22 cellular contexts compared by ENCODE assay signal in genomic region chr9:133844431-133844830, GRCh38.
A peak's percentile ranks its signal among the peaks of the same experiment; 100 is the strongest.
DNase-seq lines count a peak whose midpoint lies in the region; ATAC-seq, FAIRE-seq and TF ChIP-seq lines count a peak whose summit lies in the region.
"Had no signal": no experiment of that assay in that cellular context is flagged by ENCODE, and none has a peak within 500 bp of the region (broad histone marks: within the 10 kb centered on the region; RNA-seq: fewer than 3 reads in every experiment).

No MANE protein-coding gene starts in this region.

- no peak overlapping the region for H3K4me2 ChIP-seq in osteoblast (ENCODE audit: insufficient read depth, low read length)

- DNase-seq in left ventricle myocardium inferior, result no peak
- no peak for DNase-seq in left cardiac atrium
- no peak for DNase-seq in kidney
- DNase-seq in osteoblast (ENCODE audit: insufficient read length, low spot score, missing footprints), result no peak
- no peak for DNase-seq in stimulated activated CD4-positive, alpha-beta T cell treated with anti-CD3 and anti-CD28 coated beads, Interleukin-2, amount 100 ng/mL, for 48 hours
- no peak for DNase-seq in T-cell
- DNase-seq: activated CD8-positive, alpha-beta T cell treated with anti-CD3 and anti-CD28 coated beads for 36 hours; activated naive CD4-positive, alpha-beta T cell treated with Interleukin-2 at 50 U/mL for 16 hours; activated T-cell treated with anti-CD3 and anti-CD28 coated beads, Interleukin-2, amount 50 U/mL, for 1 hour; Caco-2; NCI-H146; NCI-H2227 treated with DMSO at 0.1 percent for 48 hours; NCI-H82; OCI-M1; WERI-Rb-1 had no signal

- H3K4me1 ChIP-seq in left ventricle myocardium inferior, result peaks cover 45% of the 10 kb centered on the region
- H3K4me1 ChIP-seq in kidney (ENCODE audit: control insufficient read depth in 1 of 2, insufficient read depth in 1 of 2, low read depth in 1 of 2, low read length in 2 of 2), result peaks cover 0 to 14% of the 10 kb centered on the region in 2 donors
- peaks cover 16% of the 10 kb centered on the region for H3K4me1 ChIP-seq in osteoblast (ENCODE audit: insufficient read depth, low read length)
- H3K4me1 ChIP-seq: ascending aorta, Caco-2 had no signal

- ATAC-seq in left cardiac atrium (no peak), HG03521 (IDR thresholded peaks at IDR 0.05; ENCODE audit: unreplicated experiment) (no peak), T-cell (replicated peaks in 1 of 4) (no peak), HG03565 (IDR thresholded peaks at IDR 0.05; ENCODE audit: unreplicated experiment) (no peak)
- ATAC-seq: activated CD8-positive, alpha-beta T cell treated with anti-CD3 and anti-CD28 coated beads for 36 hours; mucosa of descending colon had no signal

- peaks cover 9% of the 10 kb centered on the region for H3K79me2 ChIP-seq in osteoblast (ENCODE audit: insufficient read depth, low read length)

- no peak overlapping the region for H2AFZ ChIP-seq in osteoblast (ENCODE audit: low read length)

- H3K9me3 Mint-ChIP-seq in T-cell, result no peaks in the 10 kb centered on the region
- H3K9me3 Mint-ChIP-seq: activated CD8-positive, alpha-beta T cell treated with anti-CD3 and anti-CD28 coated beads for 36 hours had no signal

- H3K4me3 Mint-ChIP-seq in T-cell, result no peak overlapping the region
- H3K4me3 Mint-ChIP-seq: activated CD8-positive, alpha-beta T cell treated with anti-CD3 and anti-CD28 coated beads for 36 hours had no signal

- no peak for FAIRE-seq in kidney (lab: Jason Lieb, UNC)
- FAIRE-seq: endometrium, islet of Langerhans had no signal

- no peak overlapping the region for H3K9ac ChIP-seq in kidney (ENCODE audit: low read length in 2 of 2)

- H4K20me1 ChIP-seq in osteoblast (ENCODE audit: insufficient read depth, low read length), result no peaks in the 10 kb centered on the region

- peaks cover 0 to 2% (median 0%) of the 10 kb centered on the region in 3 donors for H3K4me1 Mint-ChIP-seq in T-cell

- H3K27me3 Mint-ChIP-seq in T-cell, result peaks cover 5 to 6% of the 10 kb centered on the region in 2 donors
- H3K27me3 Mint-ChIP-seq: activated CD8-positive, alpha-beta T cell treated with anti-CD3 and anti-CD28 coated beads for 36 hours had no signal

- H3K36me3 ChIP-seq in left ventricle myocardium inferior (no peaks in the 10 kb centered on the region), kidney (ENCODE audit: control insufficient read depth in 1 of 2, insufficient read depth in 2 of 2, low read length in 2 of 2) (no peaks in the 10 kb centered on the region), osteoblast (ENCODE audit: insufficient read depth, low read length) (no peaks in the 10 kb centered on the region)
- H3K36me3 ChIP-seq: ascending aorta, WERI-Rb-1 had no signal

- peak overlapping the region; percentile 45 for H3K4me3 ChIP-seq in left ventricle myocardium inferior
- H3K4me3 ChIP-seq in kidney (ENCODE audit: low read length in 2 of 2), result no peak overlapping the region
- no peak overlapping the region for H3K4me3 ChIP-seq in osteoblast (ENCODE audit: insufficient read depth, low read length)
- H3K4me3 ChIP-seq: mucosa of descending colon, SJSA1 had no signal

- H3K27ac Mint-ChIP-seq in T-cell, result no peak overlapping the region
- H3K27ac Mint-ChIP-seq: activated CD8-positive, alpha-beta T cell treated with anti-CD3 and anti-CD28 coated beads for 36 hours had no signal

- H3K27ac ChIP-seq in left ventricle myocardium inferior (replicated peaks), result peak overlapping the region; percentile 82
- H3K27ac ChIP-seq in kidney (ENCODE audit: low read depth in 2 of 2, low read length in 2 of 2), result peak overlapping the region; percentile 78 to 87
- peak overlapping the region; percentile 76 for H3K27ac ChIP-seq in osteoblast (ENCODE audit: low read depth, low read length)
- H3K27ac ChIP-seq: SJSA1, WERI-Rb-1 had no signal

- intact Hi-C loops in left ventricle myocardium inferior (cut with micrococcal nuclease), result no loop called here
- intact Hi-C loops in left cardiac atrium (cut with DNase I), result no loop called here
- intact Hi-C loops in kidney (cut with DNase I), result no loop called here

- CTCF ChIA-PET in T-cell (lab: Charles Lee), result no interaction called here

- no peaks in the 10 kb centered on the region for H3K27me3 ChIP-seq in left ventricle myocardium inferior (ENCODE audit: low read depth)
- H3K27me3 ChIP-seq in osteoblast (ENCODE audit: insufficient read depth, low read length), result no peaks in the 10 kb centered on the region
- H3K27me3 ChIP-seq: ascending aorta, SJSA1 had no signal

- POLR2A ChIA-PET in T-cell (lab: Charles Lee), result no interaction called here

- no peaks in the 10 kb centered on the region for H3K36me3 Mint-ChIP-seq in T-cell

- H3K9me3 ChIP-seq in left ventricle myocardium inferior (replicated peaks) (no peaks in the 10 kb centered on the region), kidney (ENCODE audit: control insufficient read depth in 1 of 2, low read length in 2 of 2) (no peaks in the 10 kb centered on the region), osteoblast (ENCODE audit: low read depth, low read length) (no peaks in the 10 kb centered on the region)
- H3K9me3 ChIP-seq: ascending aorta, Caco-2, mucosa of descending colon, SJSA1 had no signal

- TF ChIP-seq CTCF in left ventricle myocardium inferior (IDR thresholded peaks at IDR 0.05; ENCODE audit: borderline replicate concordance), result no peak
- no peak for TF ChIP-seq CTCF in kidney (IDR thresholded peaks at IDR 0.05; ENCODE audit: borderline replicate concordance, extremely low read depth, insufficient read depth)
- TF ChIP-seq CTCF in osteoblast (IDR thresholded peaks at IDR 0.05; ENCODE audit: extremely low read depth, low read depth, low read length), result no peak
